ENCODE assay signal across 10 cellular contexts in genomic region chr4:137610960-137611359, GRCh38.
DNase-seq lines count a peak whose midpoint lies in the region; ATAC-seq and TF ChIP-seq lines count a peak whose summit lies in the region.
"Had no signal": no experiment of that assay in that cellular context is flagged by ENCODE, and none has a peak within 500 bp of the region (broad histone marks: within the 10 kb centered on the region; RNA-seq: fewer than 3 reads in every experiment).

No MANE protein-coding gene starts in this region.

- H3K4me3 ChIP-seq in astrocyte of the cerebellum (ENCODE audit: low read depth, low read length), result no peak overlapping the region
- H3K4me3 ChIP-seq: mucosa of descending colon had no signal

- H3K27ac Mint-ChIP-seq in nephron, result peak overlapping the region; percentile 89 to 99 (median 97)
- H3K27ac Mint-ChIP-seq in activated naive CD4-positive, alpha-beta T cell treated with anti-CD3 and anti-CD28 coated beads for 36 hours, result no peak overlapping the region

- CTCF ChIA-PET in activated naive CD4-positive, alpha-beta T cell treated with anti-CD3 and anti-CD28 coated beads for 36 hours (lab: Charles Lee), result no interaction called here

- H3K27me3 Mint-ChIP-seq in nephron (ENCODE audit: low read depth), result peaks cover 3% of the 10 kb centered on the region
- H3K27me3 Mint-ChIP-seq in activated naive CD4-positive, alpha-beta T cell treated with anti-CD3 and anti-CD28 coated beads for 36 hours (ENCODE audit: low read depth), result no peaks in the 10 kb centered on the region

- no peak overlapping the region for H3K4me3 Mint-ChIP-seq in nephron
- no peak overlapping the region for H3K4me3 Mint-ChIP-seq in activated naive CD4-positive, alpha-beta T cell treated with anti-CD3 and anti-CD28 coated beads for 36 hours

- ATAC-seq in HG03432 (IDR thresholded peaks at IDR 0.05; ENCODE audit: unreplicated experiment) (peak; percentile 52), GM21360 (IDR thresholded peaks at IDR 0.05; ENCODE audit: unreplicated experiment) (no peak), HG02763 (IDR thresholded peaks at IDR 0.05; ENCODE audit: unreplicated experiment) (no peak)
- ATAC-seq: mucosa of descending colon had no signal

- no peaks in the 10 kb centered on the region for H3K36me3 Mint-ChIP-seq in nephron (ENCODE audit: low read depth)
- no peaks in the 10 kb centered on the region for H3K36me3 Mint-ChIP-seq in activated naive CD4-positive, alpha-beta T cell treated with anti-CD3 and anti-CD28 coated beads for 36 hours (ENCODE audit: low read depth)

- TF ChIP-seq CTCF in astrocyte of the cerebellum (IDR thresholded peaks at IDR 0.05; ENCODE audit: low read depth, low read length, missing control alignments), result peak; percentile 62
- TF ChIP-seq CTCF in nephron (IDR thresholded peaks at IDR 0.05; ENCODE audit: unreplicated experiment in 3 of 3), result peak; percentile 39 to 56 (median 53)

- DNase-seq in ELF-1 (ENCODE audit: low read depth, low spot score) (peak; percentile 13), astrocyte of the cerebellum (ENCODE audit: low read depth) (no peak), occipital lobe (lab: John Stamatoyannopoulos, UW) (no peak)
- no peak for DNase-seq in activated naive CD4-positive, alpha-beta T cell treated with anti-CD3 and anti-CD28 coated beads for 36 hours
- DNase-seq: mucosa of descending colon, NCI-H446 treated with DMSO at 0.1 percent for 48 hours had no signal

- peaks cover 2% of the 10 kb centered on the region for H3K9me3 Mint-ChIP-seq in nephron
- peaks cover 4% of the 10 kb centered on the region for H3K9me3 Mint-ChIP-seq in activated naive CD4-positive, alpha-beta T cell treated with anti-CD3 and anti-CD28 coated beads for 36 hours

- intact Hi-C loops in activated naive CD4-positive, alpha-beta T cell treated with anti-CD3 and anti-CD28 coated beads for 36 hours (cut with micrococcal nuclease), result no loop called here

- H3K4me1 Mint-ChIP-seq in nephron, result peaks cover 32% of the 10 kb centered on the region
- no peaks in the 10 kb centered on the region for H3K4me1 Mint-ChIP-seq in activated naive CD4-positive, alpha-beta T cell treated with anti-CD3 and anti-CD28 coated beads for 36 hours (ENCODE audit: low read depth)

- in situ Hi-C loops in astrocyte of the cerebellum (cut with HindIII; ENCODE audit: low sequenced_read_pairs), result no loop called here
